In the genomic region with DNA sequence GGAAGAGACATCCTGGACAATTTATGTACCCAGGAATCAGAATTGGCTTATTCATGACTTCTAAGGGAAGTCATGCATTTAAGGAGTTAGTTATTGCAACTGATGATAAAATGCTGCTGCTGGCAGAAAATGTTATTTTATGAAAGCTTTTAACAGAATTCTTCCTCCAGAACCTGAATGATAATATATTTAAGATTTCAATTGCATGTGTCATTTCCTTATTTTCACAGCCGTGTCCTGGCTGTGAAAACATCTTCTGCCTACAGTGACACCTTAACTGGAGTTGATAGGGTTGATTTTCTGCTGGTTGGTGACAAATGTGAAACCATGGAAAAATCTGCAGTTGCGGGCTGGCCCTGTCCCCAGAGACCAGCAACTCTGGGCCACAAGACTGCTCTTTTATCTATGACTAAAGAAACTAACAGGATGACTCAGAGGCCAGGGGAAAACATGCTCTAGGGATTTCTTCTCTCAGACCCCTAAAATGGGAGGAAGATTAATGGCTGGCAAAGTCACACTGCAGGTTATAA, we compare ENCODE assay signal across 1 cellular context.
TF ChIP-seq lines count a peak whose summit lies in the region.

No MANE protein-coding gene starts in this region.

TF ChIP-seq in K562, 482 proteins besides CTCF, POLR2A, EP300 and RAD21 (continued from another document):
- TF ChIP-seq, protein P1, sequence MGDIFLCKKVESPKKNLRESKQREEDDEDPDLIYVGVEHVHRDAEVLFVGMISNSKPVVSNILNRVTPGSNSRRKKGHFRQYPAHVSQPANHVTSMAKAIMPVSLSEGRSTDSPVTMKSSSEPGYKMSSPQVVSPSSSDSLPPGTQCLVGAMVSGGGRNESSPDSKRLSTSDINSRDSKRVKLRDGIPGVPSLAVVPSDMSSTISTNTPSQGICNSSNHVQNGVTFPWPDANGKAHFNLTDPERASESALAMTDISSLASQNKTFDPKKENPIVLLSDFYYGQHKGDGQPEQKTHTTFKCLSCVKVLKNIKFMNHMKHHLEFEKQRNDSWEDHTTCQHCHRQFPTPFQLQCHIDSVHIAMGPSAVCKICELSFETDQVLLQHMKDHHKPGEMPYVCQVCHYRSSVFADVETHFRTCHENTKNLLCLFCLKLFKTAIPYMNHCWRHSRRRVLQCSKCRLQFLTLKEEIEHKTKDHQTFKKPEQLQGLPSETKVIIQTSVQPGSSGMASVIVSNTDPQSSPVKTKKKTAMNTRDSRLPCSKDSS (IDR thresholded peaks at IDR 0.05; ENCODE audit: low read depth, partially characterized antibody), result no peak
- peak; percentile 87 for TF ChIP-seq FOSL1 (tag; conservative IDR thresholded peaks at IDR 0.05)
- no peak for TF ChIP-seq ZFPM2 (CRISPR knock-in tag; IDR thresholded peaks at IDR 0.05)
- TF ChIP-seq, protein P2, sequence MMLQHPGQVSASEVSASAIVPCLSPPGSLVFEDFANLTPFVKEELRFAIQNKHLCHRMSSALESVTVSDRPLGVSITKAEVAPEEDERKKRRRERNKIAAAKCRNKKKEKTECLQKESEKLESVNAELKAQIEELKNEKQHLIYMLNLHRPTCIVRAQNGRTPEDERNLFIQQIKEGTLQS (IDR thresholded peaks at IDR 0.05), result 0 out of 2 replicates have a peak, but pooled peaks have one; percentile 16
- TF ChIP-seq, protein P2 (CRISPR knock-in tag; conservative IDR thresholded peaks at IDR 0.05), result no peak
